ENCODE assay signal across 9 cellular contexts in the genomic region with DNA sequence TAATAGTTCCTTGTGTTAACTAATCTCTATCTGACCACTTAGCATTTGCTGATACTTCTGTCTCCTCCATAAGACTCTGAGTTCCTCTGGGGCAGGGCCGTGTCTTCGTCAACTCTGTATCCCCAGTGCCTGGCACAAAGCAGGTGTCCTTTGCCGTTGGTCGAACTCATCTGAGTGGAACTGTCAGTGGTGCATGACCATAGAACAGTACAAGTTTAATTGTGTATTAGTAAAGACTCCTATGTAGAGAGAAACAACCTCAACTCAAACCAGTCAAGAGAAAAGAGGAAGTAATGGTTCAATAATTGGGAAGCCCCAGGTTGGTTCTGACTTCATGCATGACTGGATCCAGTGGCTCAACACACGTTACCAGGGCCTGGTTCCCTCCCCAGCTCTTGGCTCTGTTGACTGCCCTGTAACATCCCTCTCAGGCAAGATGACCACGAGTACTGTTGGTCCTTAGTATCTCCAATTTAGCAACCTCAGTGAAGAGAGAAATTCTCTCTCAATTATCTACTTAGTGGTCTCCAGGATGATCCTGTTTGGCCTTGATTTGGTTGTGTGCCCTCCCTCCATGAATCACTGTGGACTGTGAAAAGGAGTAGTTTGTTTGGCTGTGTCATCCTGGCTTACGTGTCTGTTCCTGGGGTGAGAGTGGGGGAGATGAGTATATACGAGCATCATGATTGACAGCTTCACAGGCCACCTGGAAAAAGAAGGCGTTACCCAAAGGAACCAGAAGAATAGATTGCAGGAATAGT. TPM values are rescaled to one million over a fixed set of nuclear protein-coding genes. Genes with fewer than 3 reads are reported as not detected.
DNase-seq lines count a peak whose midpoint lies in the region; ATAC-seq, FAIRE-seq and TF ChIP-seq lines count a peak whose summit lies in the region.
"Had no signal": no experiment of that assay in that cellular context is flagged by ENCODE, and none has a peak within 500 bp of the region (broad histone marks: within the 10 kb centered on the region; RNA-seq: fewer than 3 reads in every experiment).

No MANE protein-coding gene starts in this region.

- H3K4me3 ChIP-seq in GM12878 (no peak overlapping the region), right cardiac atrium (ENCODE audit: low read length) (no peak overlapping the region), MM.1S (ENCODE audit: low read length) (no peak overlapping the region)

- peak overlapping the region; percentile 17; the same call in 1 of the 2 replicates for H3K9ac ChIP-seq in GM12878 (ENCODE audit: control insufficient read depth, insufficient read depth, low read length)
- no peak overlapping the region for H3K9ac ChIP-seq in MM.1S (ENCODE audit: low read length)

- H3K27me3 ChIP-seq in GM12878 (replicated peaks in 1 of 2; ENCODE audit: control insufficient read depth in 2 of 2, insufficient read depth in 2 of 2, low read length in 1 of 2), result no peaks in the 10 kb centered on the region
- H3K27me3 ChIP-seq in right cardiac atrium (ENCODE audit: control insufficient read depth, insufficient read depth), result no peaks in the 10 kb centered on the region
- H3K27me3 ChIP-seq in MM.1S (replicated peaks; ENCODE audit: insufficient read depth, low read length), result no peaks in the 10 kb centered on the region

- H3K27ac ChIP-seq in GM12878 (ENCODE audit: control insufficient read depth, insufficient read depth), result peak overlapping the region; percentile 77
- no peak overlapping the region for H3K27ac ChIP-seq in right cardiac atrium (ENCODE audit: low read length)
- no peak overlapping the region for H3K27ac ChIP-seq in MM.1S (ENCODE audit: low read length)

- TF ChIP-seq EP300 in GM12878 (IDR thresholded peaks at IDR 0.05; ENCODE audit: borderline replicate concordance in 1 of 2, control insufficient read depth in 1 of 2, low read depth in 2 of 2, low read length in 2 of 2), result peak; percentile 97

- no peaks in the 10 kb centered on the region for H4K20me1 ChIP-seq in GM12878 (ENCODE audit: control insufficient read depth, insufficient read depth)
- no peaks in the 10 kb centered on the region for H4K20me1 ChIP-seq in MM.1S (ENCODE audit: insufficient read depth, low read length)

- in situ Hi-C loops in GM12878 (cut with MboI), result no loop called here

- RAD21 ChIA-PET in GM12878 (lab: Charles Lee; ENCODE audit: unreplicated experiment), result interaction anchor here (0.8 to 5.4 kb wide), 6 partner anchors 11 to 723 kb away, joined by 3 to 52 read pairs (median 3); no protein-coding TSS in a partner anchor

- no TSS peak for BruUV-seq in GM12878 (replicated peaks; lab: Mats Ljungman, UMichigan)

- no peak for TF ChIP-seq CTCF in GM20000 (IDR thresholded peaks at IDR 0.05; ENCODE audit: extremely low read depth, missing control alignments)
- no peak for TF ChIP-seq CTCF in GM12878 (IDR thresholded peaks at IDR 0.05 in 2 of 3, conservative IDR thresholded peaks at IDR 0.05 in 1 of 3; ENCODE audit: control insufficient read depth in 2 of 3, extremely low read depth in 1 of 3, insufficient read depth in 1 of 3, low read depth in 3 of 3, low read length in 3 of 3)
- TF ChIP-seq CTCF in MM.1S (IDR thresholded peaks at IDR 0.05; ENCODE audit: low read length), result no peak

- 0 out of 2 replicates have a peak, but pooled peaks have one; percentile 20 for TF ChIP-seq POLR2A in GM12878 (IDR thresholded peaks at IDR 0.05; ENCODE audit: low read depth, low read length)

- H3K9me3 ChIP-seq in GM12878 (replicated peaks; ENCODE audit: control insufficient read depth, insufficient read depth, low read length) (peaks cover 3% of the 10 kb centered on the region; the same call in 2 of the 3 replicates), right cardiac atrium (ENCODE audit: control insufficient read depth, low read length) (no peaks in the 10 kb centered on the region), MM.1S (replicated peaks; ENCODE audit: insufficient read depth, low read length) (no peaks in the 10 kb centered on the region)

- POLR2A ChIA-PET in GM12878 (lab: Charles Lee), result interaction anchor here (1.1 to 4.6 kb wide), 2 partner anchors 11 to 27 kb away, joined by 8 to 43 read pairs; no protein-coding TSS in a partner anchor

- H3F3A ChIP-seq in MM.1S (ENCODE audit: insufficient read depth, low read length), result no peaks in the 10 kb centered on the region

- H3K4me1 ChIP-seq in GM12878 (ENCODE audit: control insufficient read depth, insufficient read depth, low read length) (peaks cover 49% of the 10 kb centered on the region), right cardiac atrium (ENCODE audit: control insufficient read depth, insufficient read depth, low read length) (no peaks in the 10 kb centered on the region), MM.1S (ENCODE audit: low read length) (no peaks in the 10 kb centered on the region)

- no peaks in the 10 kb centered on the region for H3K9me2 ChIP-seq in MM.1S (replicated peaks; ENCODE audit: insufficient read depth, low read length)

- SMC1A ChIA-PET in GM12878 (lab: Charles Lee; ENCODE audit: uncharacterized antibody, unreplicated experiment), result interaction anchor here (0.8 to 5.0 kb wide), 9 partner anchors 10 to 43 kb away, joined by 3 to 28 read pairs (median 5); no protein-coding TSS in a partner anchor

- TF ChIP-seq RAD21 in GM12878 (IDR thresholded peaks at IDR 0.05; ENCODE audit: insufficient read depth, low read depth, low read length), result no peak

- DNase-seq in DMS79 (lab: John Stamatoyannopoulos, UW) (peak; percentile 57), GM20000 (ENCODE audit: low spot score) (peak; percentile 76), GM12878 (ENCODE audit: low read depth, low spot score) (peak; percentile 100), right cardiac atrium (no peak), SHP77 treated with DMSO at 0.1 percent for 48 hours (lab: John Stamatoyannopoulos, UW) (no peak), MM.1S (no peak)
- DNase-seq in stimulated activated naive CD4-positive, alpha-beta T cell treated with Interleukin-2 at 50 U/mL for 16 hours (lab: John Stamatoyannopoulos, UW), result no peak
- DNase-seq: activated T-cell treated with anti-CD3 and anti-CD28 coated beads, Interleukin-2, amount 50 U/mL, for 72 hours had no signal

- H3K79me2 ChIP-seq in GM12878 (ENCODE audit: control insufficient read depth, insufficient read depth, low read length), result no peaks in the 10 kb centered on the region
- no peaks in the 10 kb centered on the region for H3K79me2 ChIP-seq in MM.1S (ENCODE audit: low read length)

- WGBS in GM12878 (ENCODE audit: insufficient coverage, insufficient replicate concordance, low lambda C conversion rate, missing lambda C conversion rate), result under 1% methylated on average over 9 of the region's 9 CpGs
- 79% methylated on average over 9 of the region's 9 CpGs for WGBS in right cardiac atrium

- H2AFZ ChIP-seq in GM12878 (ENCODE audit: control insufficient read depth, low read depth, low read length), result peak overlapping the region; percentile 49
- no peak overlapping the region for H2AFZ ChIP-seq in MM.1S (ENCODE audit: low read length)

- CTCF ChIA-PET in GM12878 (lab: Yijun Ruan, JAX), result interaction anchor here (0.9 to 2.6 kb wide), 4 partner anchors 27 to 237 kb away, joined by 3 to 13 read pairs (median 6); no protein-coding TSS in a partner anchor

- peak; percentile 81 for FAIRE-seq in GM12878 (lab: Jason Lieb, UNC)

- ATAC-seq in HG03460 (IDR thresholded peaks at IDR 0.05; ENCODE audit: unreplicated experiment) (peak; percentile 87), GM12878 (peak; percentile 92), right cardiac atrium (no peak)

- intact Hi-C loops in GM12878 (cut with micrococcal nuclease; ENCODE audit: unreplicated experiment), result loop anchor here (1.0 to 2.0 kb wide), 3 partner anchors 28 to 43 kb away; no protein-coding TSS in a partner anchor
- intact Hi-C loops in right cardiac atrium (cut with DNase I), result no loop called here

- peak overlapping the region; percentile 67 for H3K4me2 ChIP-seq in GM12878 (ENCODE audit: control insufficient read depth, insufficient read depth)
- H3K4me2 ChIP-seq in MM.1S (ENCODE audit: low read depth, low read length), result no peak overlapping the region

- H3K36me3 ChIP-seq in GM12878 (ENCODE audit: control insufficient read depth in 2 of 2, insufficient read depth in 2 of 2, low read length in 1 of 2) (no peaks in the 10 kb centered on the region), MM.1S (replicated peaks; ENCODE audit: insufficient read depth, low read length) (no peaks in the 10 kb centered on the region)

TF ChIP-seq in GM12878, 131 proteins besides CTCF, POLR2A, EP300 and RAD21 (continues in another document):
- peak; percentile 53 for TF ChIP-seq KLF5 (IDR thresholded peaks at IDR 0.05; ENCODE audit: partially characterized antibody)
- TF ChIP-seq ZNF24 (IDR thresholded peaks at IDR 0.05), result peak; percentile 62; the same call in 1 of the 2 replicates
- peak; percentile 77 for TF ChIP-seq BCL11A (IDR thresholded peaks at IDR 0.05; ENCODE audit: low read depth, low read length)
- TF ChIP-seq, protein P1, sequence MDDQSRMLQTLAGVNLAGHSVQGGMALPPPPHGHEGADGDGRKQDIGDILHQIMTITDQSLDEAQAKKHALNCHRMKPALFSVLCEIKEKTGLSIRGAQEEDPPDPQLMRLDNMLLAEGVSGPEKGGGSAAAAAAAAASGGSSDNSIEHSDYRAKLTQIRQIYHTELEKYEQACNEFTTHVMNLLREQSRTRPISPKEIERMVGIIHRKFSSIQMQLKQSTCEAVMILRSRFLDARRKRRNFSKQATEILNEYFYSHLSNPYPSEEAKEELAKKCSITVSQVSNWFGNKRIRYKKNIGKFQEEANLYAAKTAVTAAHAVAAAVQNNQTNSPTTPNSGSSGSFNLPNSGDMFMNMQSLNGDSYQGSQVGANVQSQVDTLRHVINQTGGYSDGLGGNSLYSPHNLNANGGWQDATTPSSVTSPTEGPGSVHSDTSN (IDR thresholded peaks at IDR 0.05; ENCODE audit: insufficient replicate concordance, low read depth, low read length), result peak; percentile 86

RNA-seq across cellular contexts. Expression of a gene that starts 58.5 kb away (rescaled TPM):
- total RNA-seq in GM12878 (2013; cell fraction: nucleolus; rRNA removed), result 48.0 and 54.2 TPM in 2 replicates
- 58.8 and 66.9 TPM in 2 replicates for total RNA-seq in GM12878 (2014; rRNA removed)
- 72.6 and 75.0 TPM in 2 replicates for total RNA-seq in GM12878 (2014; rRNA removed; fragmentation: Illumina TruSeq; extraction: Trizol)
- 105 and 106 TPM in 2 replicates for total RNA-seq in GM12878 (2021)
- 19.5 TPM for polyA plus RNA-seq in GM12878 (2011; ENCODE audit: low read depth)
- 59.8 and 69.5 TPM in 2 replicates for polyA plus RNA-seq in GM12878 (2011; rRNA removed)
- polyA plus RNA-seq in GM12878 (2011; cell fraction: cytosol; rRNA removed), result 18.4 and 26.7 TPM in 2 replicates
- polyA plus RNA-seq in GM12878 (2011; cell fraction: nucleus; rRNA removed), result 25.8 and 48.0 TPM in 2 replicates
- polyA plus RNA-seq in GM12878 (2012), result 23.4 and 26.8 TPM in 2 replicates
- polyA plus RNA-seq in GM12878 (2014; fragmentation: Illumina TruSeq; extraction: Trizol), result 94.4 and 110 TPM in 2 replicates
- polyA plus RNA-seq in GM12878 (2014; fragmentation: Nextera tagmentation; extraction: Ambion mirVana), result 10 to 100 TPM; 12.4 to 25.6 TPM
- polyA plus RNA-seq in GM12878 (2014; rRNA removed), result 56.0 and 56.2 TPM in 2 replicates
- 100 to 1,000 TPM; 104 to 108 TPM for polyA plus RNA-seq in GM12878 (2016; fragmentation: Nextera tagmentation; extraction: Ambion mirVana)
- 36.1 and 54.6 TPM in 2 replicates for polyA minus RNA-seq in GM12878 (2011; rRNA and poly(A)+ RNA removed)
- polyA minus RNA-seq in GM12878 (2011; cell fraction: cytosol; rRNA and poly(A)+ RNA removed), result 31.3 and 35.0 TPM in 2 replicates
- 13.1 and 23.7 TPM in 2 replicates for polyA minus RNA-seq in GM12878 (2011; cell fraction: nucleus; rRNA and poly(A)+ RNA removed)
- 10 to 100 TPM; 22.1 to 26.1 (median 25.2) TPM for total RNA-seq in right cardiac atrium
- polyA plus RNA-seq in right cardiac atrium, result 6.5 TPM

Comparison
In these comparisons a context has a peak if more than half of its experiments do, and no peak if none do; other contexts are left out.
1. DNase-seq: peak in DMS79 (single experiment), GM20000 (single experiment) and GM12878 (single experiment); none in right cardiac atrium (0 of 3), stimulated activated naive CD4-positive, alpha-beta T cell treated with Interleukin-2 at 50 U/mL for 16 hours (single experiment), SHP77 treated with DMSO at 0.1 percent for 48 hours (single experiment) and MM.1S (single experiment).
2. ATAC-seq: peak in HG03460 (single experiment) and GM12878 (single experiment); none in right cardiac atrium (0 of 2).